In the genomic region with DNA sequence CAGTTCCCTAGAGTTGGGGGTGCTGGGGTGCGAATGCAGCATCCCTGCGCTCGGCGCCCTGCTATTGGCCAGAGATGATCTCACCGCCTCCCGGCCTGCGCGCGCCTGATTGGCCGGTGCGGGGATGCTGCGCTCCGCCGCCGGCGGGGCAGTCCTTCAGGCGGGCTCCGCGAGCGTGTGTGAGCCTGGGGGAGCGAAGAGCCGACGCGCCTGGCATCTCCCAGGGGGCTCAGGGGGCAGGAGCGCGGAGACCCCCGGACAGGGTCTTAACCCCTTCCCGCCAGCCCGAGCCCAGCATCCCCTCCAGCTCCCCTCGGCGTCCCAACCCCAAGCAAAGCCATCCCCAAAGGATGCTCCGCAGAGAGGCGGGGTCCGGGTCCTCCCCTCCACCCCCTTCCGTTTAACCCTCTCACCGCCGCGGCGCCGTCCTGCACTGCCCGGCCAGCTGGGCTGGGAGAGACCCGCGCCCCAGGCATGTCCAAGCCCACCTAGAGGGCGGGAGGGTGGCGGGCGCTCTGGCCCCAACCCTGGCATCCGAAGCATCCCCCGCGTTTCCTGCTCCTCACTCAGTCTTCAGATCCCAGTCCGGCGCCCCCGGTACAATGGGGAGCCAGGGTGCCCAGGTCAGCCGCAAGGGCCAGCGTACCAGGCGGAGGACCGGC, we compare ENCODE assay signal across 1 cellular context.
TF ChIP-seq lines count a peak whose summit lies in the region.

No MANE protein-coding gene starts in this region.

TF ChIP-seq in K562, 482 proteins besides CTCF, POLR2A, EP300 and RAD21 (continues in another document):
- no peak for TF ChIP-seq USF1 (CRISPR knock-in tag; IDR thresholded peaks at IDR 0.05)
- TF ChIP-seq ZZZ3 (IDR thresholded peaks at IDR 0.05) = no peak
- no peak for TF ChIP-seq NEUROD1 (IDR thresholded peaks at IDR 0.05; ENCODE audit: borderline replicate concordance, low read depth, low read length, partially characterized antibody)
- TF ChIP-seq ATF7 (IDR thresholded peaks at IDR 0.05) = peak; percentile 96
- TF ChIP-seq SIRT6 (IDR thresholded peaks at IDR 0.05; ENCODE audit: low read depth, low read length) = no peak
- TF ChIP-seq SP1 (CRISPR knock-in tag; IDR thresholded peaks at IDR 0.05) = no peak
- peak; percentile 23; the same call in 1 of the 2 replicates for TF ChIP-seq ZBTB1 (CRISPR knock-in tag; IDR thresholded peaks at IDR 0.05; ENCODE audit: borderline replicate concordance, low read depth)
- no peak for TF ChIP-seq NR2C1 (IDR thresholded peaks at IDR 0.05)
- no peak for TF ChIP-seq NR2C1 (tag; IDR thresholded peaks at IDR 0.05)
- TF ChIP-seq, protein P1, sequence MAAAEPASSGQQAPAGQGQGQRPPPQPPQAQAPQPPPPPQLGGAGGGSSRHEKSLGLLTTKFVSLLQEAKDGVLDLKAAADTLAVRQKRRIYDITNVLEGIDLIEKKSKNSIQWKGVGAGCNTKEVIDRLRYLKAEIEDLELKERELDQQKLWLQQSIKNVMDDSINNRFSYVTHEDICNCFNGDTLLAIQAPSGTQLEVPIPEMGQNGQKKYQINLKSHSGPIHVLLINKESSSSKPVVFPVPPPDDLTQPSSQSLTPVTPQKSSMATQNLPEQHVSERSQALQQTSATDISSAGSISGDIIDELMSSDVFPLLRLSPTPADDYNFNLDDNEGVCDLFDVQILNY (CRISPR knock-in tag; IDR thresholded peaks at IDR 0.05) = no peak
- TF ChIP-seq PHB2 (IDR thresholded peaks at IDR 0.05; ENCODE audit: low read depth) = no peak
- TF ChIP-seq RBM25 (IDR thresholded peaks at IDR 0.05; ENCODE audit: low read depth, low read length, severe bottlenecking) = peak; percentile 37
- no peak for TF ChIP-seq ZNF445 (CRISPR knock-in tag; IDR thresholded peaks at IDR 0.05; ENCODE audit: low read depth)
- TF ChIP-seq, protein P2, sequence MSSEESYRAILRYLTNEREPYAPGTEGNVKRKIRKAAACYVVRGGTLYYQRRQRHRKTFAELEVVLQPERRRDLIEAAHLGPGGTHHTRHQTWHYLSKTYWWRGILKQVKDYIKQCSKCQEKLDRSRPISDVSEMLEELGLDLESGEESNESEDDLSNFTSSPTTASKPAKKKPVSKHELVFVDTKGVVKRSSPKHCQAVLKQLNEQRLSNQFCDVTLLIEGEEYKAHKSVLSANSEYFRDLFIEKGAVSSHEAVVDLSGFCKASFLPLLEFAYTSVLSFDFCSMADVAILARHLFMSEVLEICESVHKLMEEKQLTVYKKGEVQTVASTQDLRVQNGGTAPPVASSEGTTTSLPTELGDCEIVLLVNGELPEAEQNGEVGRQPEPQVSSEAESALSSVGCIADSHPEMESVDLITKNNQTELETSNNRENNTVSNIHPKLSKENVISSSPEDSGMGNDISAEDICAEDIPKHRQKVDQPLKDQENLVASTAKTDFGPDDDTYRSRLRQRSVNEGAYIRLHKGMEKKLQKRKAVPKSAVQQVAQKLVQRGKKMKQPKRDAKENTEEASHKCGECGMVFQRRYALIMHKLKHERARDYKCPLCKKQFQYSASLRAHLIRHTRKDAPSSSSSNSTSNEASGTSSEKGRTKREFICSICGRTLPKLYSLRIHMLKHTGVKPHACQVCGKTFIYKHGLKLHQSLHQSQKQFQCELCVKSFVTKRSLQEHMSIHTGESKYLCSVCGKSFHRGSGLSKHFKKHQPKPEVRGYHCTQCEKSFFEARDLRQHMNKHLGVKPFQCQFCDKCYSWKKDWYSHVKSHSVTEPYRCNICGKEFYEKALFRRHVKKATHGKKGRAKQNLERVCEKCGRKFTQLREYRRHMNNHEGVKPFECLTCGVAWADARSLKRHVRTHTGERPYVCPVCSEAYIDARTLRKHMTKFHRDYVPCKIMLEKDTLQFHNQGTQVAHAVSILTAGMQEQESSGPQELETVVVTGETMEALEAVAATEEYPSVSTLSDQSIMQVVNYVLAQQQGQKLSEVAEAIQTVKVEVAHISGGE (CRISPR knock-in tag; IDR thresholded peaks at IDR 0.05) = no peak
- TF ChIP-seq ZNF184 (CRISPR knock-in tag; IDR thresholded peaks at IDR 0.05) = no peak
- no peak for TF ChIP-seq NFRKB (IDR thresholded peaks at IDR 0.05; ENCODE audit: low read depth)
- no peak for TF ChIP-seq NR3C1 (CRISPR knock-in tag; IDR thresholded peaks at IDR 0.05)
- TF ChIP-seq KDM1A (IDR thresholded peaks at IDR 0.05) = peak; percentile 57 to 67; a peak in 3 of 4 replicates
- TF ChIP-seq, protein P3, sequence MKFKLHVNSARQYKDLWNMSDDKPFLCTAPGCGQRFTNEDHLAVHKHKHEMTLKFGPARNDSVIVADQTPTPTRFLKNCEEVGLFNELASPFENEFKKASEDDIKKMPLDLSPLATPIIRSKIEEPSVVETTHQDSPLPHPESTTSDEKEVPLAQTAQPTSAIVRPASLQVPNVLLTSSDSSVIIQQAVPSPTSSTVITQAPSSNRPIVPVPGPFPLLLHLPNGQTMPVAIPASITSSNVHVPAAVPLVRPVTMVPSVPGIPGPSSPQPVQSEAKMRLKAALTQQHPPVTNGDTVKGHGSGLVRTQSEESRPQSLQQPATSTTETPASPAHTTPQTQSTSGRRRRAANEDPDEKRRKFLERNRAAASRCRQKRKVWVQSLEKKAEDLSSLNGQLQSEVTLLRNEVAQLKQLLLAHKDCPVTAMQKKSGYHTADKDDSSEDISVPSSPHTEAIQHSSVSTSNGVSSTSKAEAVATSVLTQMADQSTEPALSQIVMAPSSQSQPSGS (CRISPR knock-in tag; IDR thresholded peaks at IDR 0.05) = peak; percentile 78
- TF ChIP-seq SIN3A (IDR thresholded peaks at IDR 0.05; ENCODE audit: borderline replicate concordance in 2 of 2, control insufficient read depth in 1 of 2, low read depth in 2 of 2, low read length in 2 of 2) = no peak
- TF ChIP-seq, protein P4, sequence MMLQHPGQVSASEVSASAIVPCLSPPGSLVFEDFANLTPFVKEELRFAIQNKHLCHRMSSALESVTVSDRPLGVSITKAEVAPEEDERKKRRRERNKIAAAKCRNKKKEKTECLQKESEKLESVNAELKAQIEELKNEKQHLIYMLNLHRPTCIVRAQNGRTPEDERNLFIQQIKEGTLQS (IDR thresholded peaks at IDR 0.05) = peak; percentile 15; the same call in 1 of the 2 replicates
- TF ChIP-seq, protein P4 (CRISPR knock-in tag; conservative IDR thresholded peaks at IDR 0.05) = no peak
- no peak for TF ChIP-seq CBX1 (IDR thresholded peaks at IDR 0.05; ENCODE audit: low read depth)
- no peak for TF ChIP-seq SMARCA4 (IDR thresholded peaks at IDR 0.05)
- TF ChIP-seq NFE2 (IDR thresholded peaks at IDR 0.05; ENCODE audit: low read depth) = no peak
- no peak for TF ChIP-seq NFIC (IDR thresholded peaks at IDR 0.05)
- no peak for TF ChIP-seq ZNF347 (CRISPR knock-in tag; IDR thresholded peaks at IDR 0.05; ENCODE audit: low read depth)
- no peak for TF ChIP-seq SMARCC2 (IDR thresholded peaks at IDR 0.05; ENCODE audit: low read depth)
- TF ChIP-seq KLF1 (tag; IDR thresholded peaks at IDR 0.05) = no peak
- no peak for TF ChIP-seq RFX7 (CRISPR knock-in tag; IDR thresholded peaks at IDR 0.05)
- TF ChIP-seq, protein P5, sequence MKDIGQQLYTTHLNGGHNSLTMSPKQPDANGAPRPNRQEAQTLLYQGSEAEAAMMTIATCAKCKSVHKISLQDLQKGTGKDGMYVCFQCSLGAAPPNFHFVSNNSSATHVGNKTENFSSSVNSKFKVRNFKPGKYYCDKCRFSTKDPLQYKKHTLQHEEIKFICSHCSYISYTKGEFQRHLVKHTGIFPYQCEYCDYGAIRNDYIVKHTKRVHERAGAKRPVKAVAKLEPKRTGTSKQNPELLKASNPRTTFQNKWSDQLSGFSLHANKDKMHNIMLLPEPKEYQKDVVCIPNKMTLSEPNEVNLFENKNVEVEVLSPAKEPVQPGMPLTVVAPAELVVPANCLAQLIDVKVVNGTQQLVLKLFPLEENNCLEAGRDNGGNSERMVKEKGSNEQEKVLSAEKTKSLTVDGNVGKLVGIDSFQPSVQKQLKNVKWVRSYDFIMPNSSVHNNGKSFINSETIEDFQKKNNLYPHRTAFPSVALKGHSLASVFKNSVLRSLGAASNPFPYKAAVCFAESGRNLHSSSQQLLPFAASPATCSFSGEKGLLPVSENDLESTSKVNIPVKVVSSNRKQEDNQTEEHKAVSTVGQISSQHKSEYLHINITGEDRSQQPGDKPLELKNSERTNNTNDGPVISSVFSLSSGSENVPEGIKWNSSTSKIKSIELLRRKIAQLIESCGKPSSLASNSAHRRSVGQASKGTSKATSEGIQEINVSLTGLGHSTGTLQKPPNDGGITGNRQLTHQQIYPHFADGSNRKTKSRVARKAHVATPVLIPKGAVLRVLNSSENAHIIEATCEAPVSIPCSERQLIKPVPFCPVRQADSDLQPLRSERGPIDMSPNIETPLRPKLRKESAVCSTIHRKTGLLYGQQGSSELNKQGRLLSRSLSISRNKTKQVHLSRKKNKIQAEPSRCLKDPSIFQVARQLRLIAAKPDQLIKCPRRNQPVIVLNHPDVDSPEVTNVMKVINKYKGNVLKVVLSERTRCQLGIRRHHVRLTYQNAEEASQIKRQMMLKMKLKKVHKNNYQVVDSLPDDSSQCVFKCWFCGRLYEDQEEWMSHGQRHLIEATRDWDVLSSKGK (CRISPR knock-in tag; IDR thresholded peaks at IDR 0.05) = no peak
- no peak for TF ChIP-seq ZNF699 (CRISPR knock-in tag; IDR thresholded peaks at IDR 0.05; ENCODE audit: insufficient replicate concordance)
- peak; percentile 48; the same call in 1 of the 2 replicates for TF ChIP-seq HDAC2 (IDR thresholded peaks at IDR 0.05)
- TF ChIP-seq HNRNPLL (IDR thresholded peaks at IDR 0.05; ENCODE audit: low read depth, low read length, poor library complexity, severe bottlenecking) = no peak
- TF ChIP-seq CAMTA2 (CRISPR knock-in tag; conservative IDR thresholded peaks at IDR 0.05) = no peak
- peak in 1 of 2 experiments; percentile 87; a peak in 2 of 4 replicates for TF ChIP-seq RCOR1 (IDR thresholded peaks at IDR 0.05; ENCODE audit: borderline replicate concordance in 1 of 2, low read depth in 2 of 2, low read length in 2 of 2)
- TF ChIP-seq, protein P6, sequence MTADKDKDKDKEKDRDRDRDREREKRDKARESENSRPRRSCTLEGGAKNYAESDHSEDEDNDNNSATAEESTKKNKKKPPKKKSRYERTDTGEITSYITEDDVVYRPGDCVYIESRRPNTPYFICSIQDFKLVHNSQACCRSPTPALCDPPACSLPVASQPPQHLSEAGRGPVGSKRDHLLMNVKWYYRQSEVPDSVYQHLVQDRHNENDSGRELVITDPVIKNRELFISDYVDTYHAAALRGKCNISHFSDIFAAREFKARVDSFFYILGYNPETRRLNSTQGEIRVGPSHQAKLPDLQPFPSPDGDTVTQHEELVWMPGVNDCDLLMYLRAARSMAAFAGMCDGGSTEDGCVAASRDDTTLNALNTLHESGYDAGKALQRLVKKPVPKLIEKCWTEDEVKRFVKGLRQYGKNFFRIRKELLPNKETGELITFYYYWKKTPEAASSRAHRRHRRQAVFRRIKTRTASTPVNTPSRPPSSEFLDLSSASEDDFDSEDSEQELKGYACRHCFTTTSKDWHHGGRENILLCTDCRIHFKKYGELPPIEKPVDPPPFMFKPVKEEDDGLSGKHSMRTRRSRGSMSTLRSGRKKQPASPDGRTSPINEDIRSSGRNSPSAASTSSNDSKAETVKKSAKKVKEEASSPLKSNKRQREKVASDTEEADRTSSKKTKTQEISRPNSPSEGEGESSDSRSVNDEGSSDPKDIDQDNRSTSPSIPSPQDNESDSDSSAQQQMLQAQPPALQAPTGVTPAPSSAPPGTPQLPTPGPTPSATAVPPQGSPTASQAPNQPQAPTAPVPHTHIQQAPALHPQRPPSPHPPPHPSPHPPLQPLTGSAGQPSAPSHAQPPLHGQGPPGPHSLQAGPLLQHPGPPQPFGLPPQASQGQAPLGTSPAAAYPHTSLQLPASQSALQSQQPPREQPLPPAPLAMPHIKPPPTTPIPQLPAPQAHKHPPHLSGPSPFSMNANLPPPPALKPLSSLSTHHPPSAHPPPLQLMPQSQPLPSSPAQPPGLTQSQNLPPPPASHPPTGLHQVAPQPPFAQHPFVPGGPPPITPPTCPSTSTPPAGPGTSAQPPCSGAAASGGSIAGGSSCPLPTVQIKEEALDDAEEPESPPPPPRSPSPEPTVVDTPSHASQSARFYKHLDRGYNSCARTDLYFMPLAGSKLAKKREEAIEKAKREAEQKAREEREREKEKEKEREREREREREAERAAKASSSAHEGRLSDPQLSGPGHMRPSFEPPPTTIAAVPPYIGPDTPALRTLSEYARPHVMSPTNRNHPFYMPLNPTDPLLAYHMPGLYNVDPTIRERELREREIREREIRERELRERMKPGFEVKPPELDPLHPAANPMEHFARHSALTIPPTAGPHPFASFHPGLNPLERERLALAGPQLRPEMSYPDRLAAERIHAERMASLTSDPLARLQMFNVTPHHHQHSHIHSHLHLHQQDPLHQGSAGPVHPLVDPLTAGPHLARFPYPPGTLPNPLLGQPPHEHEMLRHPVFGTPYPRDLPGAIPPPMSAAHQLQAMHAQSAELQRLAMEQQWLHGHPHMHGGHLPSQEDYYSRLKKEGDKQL (CRISPR knock-in tag; IDR thresholded peaks at IDR 0.05; ENCODE audit: borderline replicate concordance) = no peak
- TF ChIP-seq MCM7 (IDR thresholded peaks at IDR 0.05) = no peak
- no peak for TF ChIP-seq CREM (IDR thresholded peaks at IDR 0.05; ENCODE audit: low read depth)
- no peak for TF ChIP-seq KHSRP (IDR thresholded peaks at IDR 0.05)
- no peak for TF ChIP-seq HNRNPK (IDR thresholded peaks at IDR 0.05; ENCODE audit: low read depth, low read length, poor library complexity, severe bottlenecking)
- no peak for TF ChIP-seq NCOA4 (IDR thresholded peaks at IDR 0.05; ENCODE audit: partially characterized antibody)
- no peak for TF ChIP-seq SIX5 (IDR thresholded peaks at IDR 0.05; ENCODE audit: borderline replicate concordance in 1 of 2, insufficient read depth in 1 of 2, low read depth in 1 of 2, low read length in 2 of 2)
- TF ChIP-seq NFXL1 (CRISPR knock-in tag; IDR thresholded peaks at IDR 0.05) = no peak
- no peak for TF ChIP-seq SP2 (IDR thresholded peaks at IDR 0.05; ENCODE audit: extremely low read depth, low read depth, low read length, poor library complexity, severe bottlenecking)
- TF ChIP-seq, protein P7, sequence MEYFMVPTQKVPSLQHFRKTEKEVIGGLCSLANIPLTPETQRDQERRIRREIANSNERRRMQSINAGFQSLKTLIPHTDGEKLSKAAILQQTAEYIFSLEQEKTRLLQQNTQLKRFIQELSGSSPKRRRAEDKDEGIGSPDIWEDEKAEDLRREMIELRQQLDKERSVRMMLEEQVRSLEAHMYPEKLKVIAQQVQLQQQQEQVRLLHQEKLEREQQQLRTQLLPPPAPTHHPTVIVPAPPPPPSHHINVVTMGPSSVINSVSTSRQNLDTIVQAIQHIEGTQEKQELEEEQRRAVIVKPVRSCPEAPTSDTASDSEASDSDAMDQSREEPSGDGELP (CRISPR knock-in tag; IDR thresholded peaks at IDR 0.05; ENCODE audit: borderline replicate concordance) = 0 out of 2 replicates have a peak, but pooled peaks have one; percentile 28
- no peak for TF ChIP-seq ARHGAP35 (IDR thresholded peaks at IDR 0.05; ENCODE audit: partially characterized antibody)
